In the genomic region with DNA sequence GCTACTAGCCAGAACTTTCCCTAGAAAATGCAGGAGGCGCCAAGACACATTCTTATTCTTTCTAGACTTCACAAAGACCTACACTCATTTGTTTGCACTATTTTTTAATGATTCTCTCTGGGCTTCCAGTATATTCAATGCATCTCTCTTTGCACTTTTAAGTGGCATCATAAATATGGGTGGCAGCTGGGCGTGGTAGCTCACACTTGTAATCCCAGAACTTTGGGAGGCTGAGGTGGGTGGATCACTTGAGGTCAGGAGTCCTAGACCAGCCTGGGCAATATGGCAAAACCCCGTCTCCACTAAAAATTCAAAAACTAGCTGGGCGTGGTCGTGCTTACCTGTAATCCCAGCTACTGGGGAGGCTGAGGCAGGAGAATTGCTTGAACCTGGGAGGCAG, we compare ENCODE assay signal across 17 cellular contexts. TPM values are rescaled to one million over a fixed set of nuclear protein-coding genes. Genes with fewer than 3 reads are reported as not detected.
DNase-seq lines count a peak whose midpoint lies in the region; ATAC-seq and TF ChIP-seq lines count a peak whose summit lies in the region.
"Had no signal": no experiment of that assay in that cellular context is flagged by ENCODE, and none has a peak within 500 bp of the region (broad histone marks: within the 10 kb centered on the region; RNA-seq: fewer than 3 reads in every experiment).

No MANE protein-coding gene starts in this region.

- CTCF ChIA-PET in HEK293 (lab: Yijun Ruan, JAX): interaction anchor here (0.6 to 1.6 kb wide), 3 partner anchors 73 to 444 kb away, joined by 3 to 6 read pairs (median 4); no protein-coding TSS in a partner anchor

- intact Hi-C loops in left colon (cut with DNase I, micrococcal nuclease): no loop called here
- intact Hi-C loops in transverse colon (cut with DNase I; ENCODE audit: low total_unique reads): no loop called here

- TF ChIP-seq CTCF in HEK293 (tag by site-specific recombination; IDR thresholded peaks at IDR 0.05) (no peak), transverse colon (IDR thresholded peaks at IDR 0.05) (no peak), type B pancreatic cell (conservative IDR thresholded peaks at IDR 0.05) (no peak)

- no peaks in the 10 kb centered on the region for H3K4me1 Mint-ChIP-seq in type B pancreatic cell (ENCODE audit: unreplicated experiment)
- H3K4me1 Mint-ChIP-seq: CD14-positive monocyte; CD4-positive, alpha-beta memory T cell; CD4-positive, CD25-positive, alpha-beta regulatory T cell; CD8-positive, alpha-beta memory T cell had no signal

- DNase-seq in left colon (peak; percentile 53 to 65), transverse colon (peak; percentile 63), type B pancreatic cell (ENCODE audit: extremely low spot score, unreplicated experiment) (no peak)
- DNase-seq: BE2C; C1 segment of cervical spinal cord; CD4-positive, alpha-beta memory T cell; CD4-positive, CD25-positive, alpha-beta regulatory T cell; CD8-positive, alpha-beta memory T cell; COR-L47; DMS79 treated with DMSO at 0.1 percent for 48 hours; GF-D8 had no signal

- H3K36me3 ChIP-seq in HEK293 (ENCODE audit: control insufficient read depth in 2 of 2, insufficient read depth in 1 of 2, low read length in 2 of 2) (no peaks in the 10 kb centered on the region), transverse colon (no peaks in the 10 kb centered on the region)
- H3K36me3 ChIP-seq: BE2C, BLaER1 had no signal

- no peak overlapping the region for H3K4me3 ChIP-seq in HEK293 (ENCODE audit: low read depth, low read length)
- no peak overlapping the region for H3K4me3 ChIP-seq in transverse colon
- H3K4me3 ChIP-seq: A549, BLaER1 had no signal

- in situ Hi-C loops in transverse colon (cut with MboI; ENCODE audit: low pct_ligation_motif_present in 1 of 4, low pct_unique_long_range_greater_than_20kb in 1 of 4, low sequenced_read_pairs in 3 of 4): no loop called here

- H3K27ac ChIP-seq in HEK293 (ENCODE audit: extremely low read depth, low read depth, low read length) (no peak overlapping the region), transverse colon (peak overlapping the region in 1 of 4 donors; percentile 17)
- H3K27ac ChIP-seq: 22Rv1, A549, BLaER1 had no signal

- TF ChIP-seq EP300 in transverse colon (IDR thresholded peaks at IDR 0.05; ENCODE audit: low read depth): no peak

- no peak overlapping the region for H3K27ac Mint-ChIP-seq in type B pancreatic cell
- H3K27ac Mint-ChIP-seq: CD14-positive monocyte; CD4-positive, alpha-beta memory T cell; CD4-positive, CD25-positive, alpha-beta regulatory T cell; CD8-positive, alpha-beta memory T cell had no signal

- H3K4me1 ChIP-seq in HEK293 (ENCODE audit: control insufficient read depth, insufficient read depth, low read length): no peaks in the 10 kb centered on the region
- H3K4me1 ChIP-seq in transverse colon: peaks cover 0 to 5% (median 1%) of the 10 kb centered on the region in 4 donors
- H3K4me1 ChIP-seq: A549, BE2C, BLaER1 had no signal

- no peaks in the 10 kb centered on the region for H3K27me3 ChIP-seq in transverse colon
- H3K27me3 ChIP-seq: BLaER1 had no signal

- TF ChIP-seq POLR2A in transverse colon (IDR thresholded peaks at IDR 0.05): no peak

- ATAC-seq in left colon (peak; percentile 56), GM18907 (IDR thresholded peaks at IDR 0.05; ENCODE audit: unreplicated experiment) (no peak)
- ATAC-seq: A549 had no signal

- POLR2A ChIA-PET in HEK293 (lab: Yijun Ruan, JAX): no interaction called here

- peaks cover 13% of the 10 kb centered on the region for H3K27me3 Mint-ChIP-seq in type B pancreatic cell

- peaks cover 9% of the 10 kb centered on the region for H3K9me3 Mint-ChIP-seq in type B pancreatic cell

- WGBS in transverse colon (ENCODE audit: low coverage in 1 of 2), 2 donors: 57 to 64% methylated on average over 3 to 4 of the region's 5 CpGs

- no peak overlapping the region for H3K4me3 Mint-ChIP-seq in type B pancreatic cell
- H3K4me3 Mint-ChIP-seq: CD14-positive monocyte; CD4-positive, alpha-beta memory T cell; CD4-positive, CD25-positive, alpha-beta regulatory T cell; CD8-positive, alpha-beta memory T cell had no signal

- no peaks in the 10 kb centered on the region for H3K9me3 ChIP-seq in HEK293 (ENCODE audit: control insufficient read depth, insufficient read depth, low read depth, low read length)
- peaks cover 0 to 6% of the 10 kb centered on the region in 2 donors for H3K9me3 ChIP-seq in transverse colon
- H3K9me3 ChIP-seq: BE2C had no signal

- H3K36me3 Mint-ChIP-seq in type B pancreatic cell: no peaks in the 10 kb centered on the region
- H3K36me3 Mint-ChIP-seq: CD14-positive monocyte; CD4-positive, CD25-positive, alpha-beta regulatory T cell had no signal

TF ChIP-seq in HEK293, 187 proteins besides CTCF, POLR2A, EP300 and RAD21:
- TF ChIP-seq, protein P1, sequence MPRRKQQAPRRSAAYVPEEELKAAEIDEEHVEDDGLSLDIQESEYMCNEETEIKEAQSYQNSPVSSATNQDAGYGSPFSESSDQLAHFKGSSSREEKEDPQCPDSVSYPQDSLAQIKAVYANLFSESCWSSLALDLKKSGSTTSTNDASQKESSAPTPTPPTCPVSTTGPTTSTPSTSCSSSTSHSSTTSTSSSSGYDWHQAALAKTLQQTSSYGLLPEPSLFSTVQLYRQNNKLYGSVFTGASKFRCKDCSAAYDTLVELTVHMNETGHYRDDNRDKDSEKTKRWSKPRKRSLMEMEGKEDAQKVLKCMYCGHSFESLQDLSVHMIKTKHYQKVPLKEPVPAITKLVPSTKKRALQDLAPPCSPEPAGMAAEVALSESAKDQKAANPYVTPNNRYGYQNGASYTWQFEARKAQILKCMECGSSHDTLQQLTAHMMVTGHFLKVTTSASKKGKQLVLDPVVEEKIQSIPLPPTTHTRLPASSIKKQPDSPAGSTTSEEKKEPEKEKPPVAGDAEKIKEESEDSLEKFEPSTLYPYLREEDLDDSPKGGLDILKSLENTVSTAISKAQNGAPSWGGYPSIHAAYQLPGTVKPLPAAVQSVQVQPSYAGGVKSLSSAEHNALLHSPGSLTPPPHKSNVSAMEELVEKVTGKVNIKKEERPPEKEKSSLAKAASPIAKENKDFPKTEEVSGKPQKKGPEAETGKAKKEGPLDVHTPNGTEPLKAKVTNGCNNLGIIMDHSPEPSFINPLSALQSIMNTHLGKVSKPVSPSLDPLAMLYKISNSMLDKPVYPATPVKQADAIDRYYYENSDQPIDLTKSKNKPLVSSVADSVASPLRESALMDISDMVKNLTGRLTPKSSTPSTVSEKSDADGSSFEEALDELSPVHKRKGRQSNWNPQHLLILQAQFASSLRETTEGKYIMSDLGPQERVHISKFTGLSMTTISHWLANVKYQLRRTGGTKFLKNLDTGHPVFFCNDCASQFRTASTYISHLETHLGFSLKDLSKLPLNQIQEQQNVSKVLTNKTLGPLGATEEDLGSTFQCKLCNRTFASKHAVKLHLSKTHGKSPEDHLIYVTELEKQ (tag by site-specific recombination; IDR thresholded peaks at IDR 0.05; ENCODE audit: borderline replicate concordance): no peak
- TF ChIP-seq ZNF157 (tag by site-specific recombination; IDR thresholded peaks at IDR 0.05) (no peak), ZNF16 (tag by site-specific recombination; IDR thresholded peaks at IDR 0.05; ENCODE audit: low read depth) (no peak), ZNF311 (tag by site-specific recombination; IDR thresholded peaks at IDR 0.05; ENCODE audit: borderline replicate concordance) (no peak), KLF1 (tag by site-specific recombination; IDR thresholded peaks at IDR 0.05) (peak; percentile 40; the same call in 1 of the 2 replicates), ZNF184 (tag by site-specific recombination; IDR thresholded peaks at IDR 0.05) (no peak), ZNF223 (tag by site-specific recombination; IDR thresholded peaks at IDR 0.05) (no peak)
- TF ChIP-seq, protein P2, sequence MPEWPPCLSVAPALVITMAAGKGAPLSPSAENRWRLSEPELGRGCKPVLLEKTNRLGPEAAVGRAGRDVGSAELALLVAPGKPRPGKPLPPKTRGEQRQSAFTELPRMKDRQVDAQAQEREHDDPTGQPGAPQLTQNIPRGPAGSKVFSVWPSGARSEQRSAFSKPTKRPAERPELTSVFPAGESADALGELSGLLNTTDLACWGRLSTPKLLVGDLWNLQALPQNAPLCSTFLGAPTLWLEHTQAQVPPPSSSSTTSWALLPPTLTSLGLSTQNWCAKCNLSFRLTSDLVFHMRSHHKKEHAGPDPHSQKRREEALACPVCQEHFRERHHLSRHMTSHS (tag by site-specific recombination; IDR thresholded peaks at IDR 0.05): no peak

RNA-seq across cellular contexts. Expression of a gene that starts 5.6 kb away (rescaled TPM):
- total RNA-seq in left colon: 100 to 1,000 TPM; 472 to 526 TPM
- total RNA-seq in transverse colon: 100 to 1,000 TPM; 117 to 289 (median 184) TPM
- 19.6 and 32.7 TPM in 2 replicates for total RNA-seq in type B pancreatic cell (ENCODE audit: low replicate concordance)
- total RNA-seq: CD4-positive, alpha-beta memory T cell; CD4-positive, CD25-positive, alpha-beta regulatory T cell; CD8-positive, alpha-beta memory T cell had no signal

RNA-seq across cellular contexts. Expression of a gene that starts 51.3 kb away (rescaled TPM):
- total RNA-seq in left colon (100 to 1,000 TPM; 105 to 147 TPM), transverse colon (10 to 100 TPM in 3 of 4 donors, 1 to 10 TPM in 1; 4.4 to 27.7 (median 17.8) TPM), type B pancreatic cell (ENCODE audit: low replicate concordance) (109 and 115 TPM in 2 replicates)
